Comparison of ENCODE assay signal across 9 cellular contexts in genomic region chr2:232761301-232761907, GRCh38. TPM values are rescaled to one million over a fixed set of nuclear protein-coding genes. Genes with fewer than 3 reads are reported as not detected.
A peak's percentile ranks its signal among the peaks of the same experiment; 100 is the strongest.
DNase-seq lines count a peak whose midpoint lies in the region; ATAC-seq and TF ChIP-seq lines count a peak whose summit lies in the region.
"Had no signal": no experiment of that assay in that cellular context is flagged by ENCODE, and none has a peak within 500 bp of the region (broad histone marks: within the 10 kb centered on the region; RNA-seq: fewer than 3 reads in every experiment).

No MANE protein-coding gene starts in this region.

- no peak overlapping the region for H3K4me3 ChIP-seq in NB4 (ENCODE audit: low read depth, low read length)
- H3K4me3 ChIP-seq in fibroblast of villous mesenchyme (ENCODE audit: low read depth, low read length) = no peak overlapping the region

- peaks cover 30% of the 10 kb centered on the region for H3K36me3 Mint-ChIP-seq in activated CD4-positive, alpha-beta T cell treated with anti-CD3 and anti-CD28 coated beads, Interleukin-2, amount 10 ng/mL, durations not matched to agents 7 days and 5 days (ENCODE audit: low read depth)

- H3K4me1 Mint-ChIP-seq in activated CD4-positive, alpha-beta T cell treated with anti-CD3 and anti-CD28 coated beads, Interleukin-2, amount 10 ng/mL, durations not matched to agents 7 days and 5 days = peaks cover 22% of the 10 kb centered on the region

- H3K27me3 Mint-ChIP-seq in activated CD4-positive, alpha-beta T cell treated with anti-CD3 and anti-CD28 coated beads, Interleukin-2, amount 10 ng/mL, durations not matched to agents 7 days and 5 days = no peaks in the 10 kb centered on the region
- H3K27me3 Mint-ChIP-seq: stimulated activated naive CD8-positive, alpha-beta T cell treated with anti-CD3 and anti-CD28 coated beads, Interleukin-15, Interleukin-2, amounts not matched to agents 100 ng/mL and 50 ng/mL, for 24 hours had no signal

- POLR2A ChIA-PET in activated CD4-positive, alpha-beta T cell treated with anti-CD3 and anti-CD28 coated beads, Interleukin-2, amount 10 ng/mL, durations not matched to agents 7 days and 5 days (lab: Charles Lee) = no interaction called here

- peak; percentile 21 for DNase-seq in activated gamma-delta T cell treated with Interleukin-2 at 50 U/mL for 16 hours
- no peak for DNase-seq in activated gamma-delta T cell (lab: John Stamatoyannopoulos, UW)
- peak; percentile 50 for DNase-seq in NB4 (ENCODE audit: low read depth)
- peak; percentile 64 for DNase-seq in activated CD4-positive, alpha-beta T cell treated with anti-CD3 and anti-CD28 coated beads, Interleukin-2, amount 10 ng/mL, durations not matched to agents 7 days and 5 days
- DNase-seq in fibroblast of villous mesenchyme (ENCODE audit: low read depth) = peak; percentile 57
- peak; percentile 14 for DNase-seq in stimulated activated CD4-positive, alpha-beta T cell treated with anti-CD3 and anti-CD28 coated beads, Interleukin-2, amount 100 ng/mL, for 4 hours (ENCODE audit: low read depth)

- no peaks in the 10 kb centered on the region for H3K9me3 Mint-ChIP-seq in activated CD4-positive, alpha-beta T cell treated with anti-CD3 and anti-CD28 coated beads, Interleukin-2, amount 10 ng/mL, durations not matched to agents 7 days and 5 days
- H3K9me3 Mint-ChIP-seq: stimulated activated naive CD8-positive, alpha-beta T cell treated with anti-CD3 and anti-CD28 coated beads, Interleukin-15, Interleukin-2, amounts not matched to agents 100 ng/mL and 50 ng/mL, for 24 hours had no signal

- CTCF ChIA-PET in activated CD4-positive, alpha-beta T cell treated with anti-CD3 and anti-CD28 coated beads, Interleukin-2, amount 10 ng/mL, durations not matched to agents 7 days and 5 days (lab: Charles Lee) = no interaction called here

- TF ChIP-seq CTCF in NB4 (IDR thresholded peaks at IDR 0.05; ENCODE audit: low read depth, low read length) (no peak), fibroblast of villous mesenchyme (IDR thresholded peaks at IDR 0.05; ENCODE audit: insufficient read depth, low read depth, low read length) (peak; percentile 68)

- TF ChIP-seq POLR2A in NB4 (IDR thresholded peaks at IDR 0.05; ENCODE audit: extremely low read depth, insufficient read length) = no peak

- H3K27ac Mint-ChIP-seq in activated CD4-positive, alpha-beta T cell treated with anti-CD3 and anti-CD28 coated beads, Interleukin-2, amount 10 ng/mL, durations not matched to agents 7 days and 5 days = no peak overlapping the region
- H3K27ac Mint-ChIP-seq: stimulated activated naive CD8-positive, alpha-beta T cell treated with anti-CD3 and anti-CD28 coated beads, Interleukin-15, Interleukin-2, amounts not matched to agents 100 ng/mL and 50 ng/mL, for 24 hours had no signal

- ATAC-seq in GM18867 (IDR thresholded peaks at IDR 0.05; ENCODE audit: unreplicated experiment) = no peak
- no peak for ATAC-seq in GM19023 (IDR thresholded peaks at IDR 0.05; ENCODE audit: unreplicated experiment)

- no peak overlapping the region for H3K4me3 Mint-ChIP-seq in activated CD4-positive, alpha-beta T cell treated with anti-CD3 and anti-CD28 coated beads, Interleukin-2, amount 10 ng/mL, durations not matched to agents 7 days and 5 days
- H3K4me3 Mint-ChIP-seq: stimulated activated naive CD8-positive, alpha-beta T cell treated with anti-CD3 and anti-CD28 coated beads, Interleukin-15, Interleukin-2, amounts not matched to agents 100 ng/mL and 50 ng/mL, for 24 hours had no signal

RNA-seq across cellular contexts. Expression of gene KCNJ13, which starts 15.0 kb away (rescaled TPM):
- not detected for total RNA-seq in activated CD4-positive, alpha-beta T cell treated with anti-CD3 and anti-CD28 coated beads, Interleukin-2, amount 10 ng/mL, durations not matched to agents 7 days and 5 days
- not detected in 2 replicates for total RNA-seq in fibroblast of villous mesenchyme
